In the genomic region with DNA sequence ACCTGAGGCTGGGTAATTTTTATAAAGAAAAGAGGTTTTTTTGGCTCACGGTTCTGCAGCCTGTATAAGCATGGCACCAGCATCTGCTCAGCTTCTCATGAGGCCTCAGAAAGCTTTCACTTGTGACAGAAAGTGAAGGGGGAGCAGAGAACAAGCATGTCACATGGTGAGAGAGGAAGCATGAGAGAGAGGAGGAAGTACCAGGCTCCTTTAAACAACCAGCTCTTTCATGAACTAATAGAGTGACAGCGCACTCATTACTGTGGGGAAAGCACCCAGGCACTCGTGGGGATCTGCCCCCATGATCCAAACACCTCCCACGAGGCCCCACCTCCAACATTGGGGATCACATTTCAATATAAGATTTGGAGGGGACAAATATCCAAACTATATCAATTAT, we compare ENCODE assay signal across 10 cellular contexts.
DNase-seq lines count a peak whose midpoint lies in the region; ATAC-seq, FAIRE-seq and TF ChIP-seq lines count a peak whose summit lies in the region.
"Had no signal": no experiment of that assay in that cellular context is flagged by ENCODE, and none has a peak within 500 bp of the region (broad histone marks: within the 10 kb centered on the region; RNA-seq: fewer than 3 reads in every experiment).

No MANE protein-coding gene starts in this region.

- no peak for FAIRE-seq in D721Med (lab: Jason Lieb, UNC)
- FAIRE-seq: A549 had no signal

- peak overlapping the region; percentile 34 for H3K4me3 Mint-ChIP-seq in activated CD8-positive, alpha-beta T cell treated with anti-CD3 and anti-CD28 coated beads for 36 hours
- peak overlapping the region in 7 of 8 donors; percentile 35 to 84 (median 71) for H3K4me3 Mint-ChIP-seq in naive B cell

- peaks cover 9% of the 10 kb centered on the region for H3K36me3 Mint-ChIP-seq in activated CD8-positive, alpha-beta T cell treated with anti-CD3 and anti-CD28 coated beads for 36 hours (ENCODE audit: low read depth)
- peaks cover 8 to 16% of the 10 kb centered on the region in 2 donors for H3K36me3 Mint-ChIP-seq in naive B cell

- intact Hi-C loops in activated CD8-positive, alpha-beta T cell treated with anti-CD3 and anti-CD28 coated beads for 36 hours (cut with micrococcal nuclease), result no loop called here

- DNase-seq in activated CD4-positive, CD25-positive, alpha-beta regulatory T cell (lab: John Stamatoyannopoulos, UW), result no peak
- DNase-seq in activated CD8-positive, alpha-beta T cell treated with anti-CD3 and anti-CD28 coated beads for 36 hours, result peak; percentile 48
- DNase-seq in naive B cell (peak; percentile 55), D721Med (ENCODE audit: insufficient read length, low spot score) (no peak), HCEC 1CT (no peak)

- H3K27me3 Mint-ChIP-seq in activated CD8-positive, alpha-beta T cell treated with anti-CD3 and anti-CD28 coated beads for 36 hours, result no peaks in the 10 kb centered on the region
- H3K27me3 Mint-ChIP-seq in naive B cell, result no peaks in the 10 kb centered on the region

- POLR2A ChIA-PET in activated CD8-positive, alpha-beta T cell treated with anti-CD3 and anti-CD28 coated beads for 36 hours (lab: Charles Lee), result no interaction called here

- H3K9me3 Mint-ChIP-seq in activated CD8-positive, alpha-beta T cell treated with anti-CD3 and anti-CD28 coated beads for 36 hours, result no peaks in the 10 kb centered on the region
- H3K9me3 Mint-ChIP-seq in naive B cell, result peaks cover 0 to 8% (median 1%) of the 10 kb centered on the region in 7 donors

- CTCF ChIA-PET in activated CD8-positive, alpha-beta T cell treated with anti-CD3 and anti-CD28 coated beads for 36 hours (lab: Charles Lee), result interaction anchor here (0.5 kb wide), 1 partner anchor 494 kb away, joined by 3 read pairs; no protein-coding TSS in a partner anchor

- peaks cover 22% of the 10 kb centered on the region for H3K4me1 Mint-ChIP-seq in activated CD8-positive, alpha-beta T cell treated with anti-CD3 and anti-CD28 coated beads for 36 hours (ENCODE audit: low read depth)
- peaks cover 16 to 27% (median 26%) of the 10 kb centered on the region in 3 donors for H3K4me1 Mint-ChIP-seq in naive B cell

- TF ChIP-seq CTCF in activated CD8-positive, alpha-beta T cell treated with anti-CD3 and anti-CD28 coated beads for 36 hours (IDR thresholded peaks at IDR 0.05), result no peak
- TF ChIP-seq CTCF in D721Med (IDR thresholded peaks at IDR 0.05; ENCODE audit: insufficient read depth, missing control alignments), result no peak

- peak; percentile 90 to 96 for ATAC-seq in activated CD4-positive, CD25-positive, alpha-beta regulatory T cell treated with anti-CD3 and anti-CD28 coated beads, Interleukin-2, amount 50 U/mL, for 24 hours
- peak; percentile 77 for ATAC-seq in HG03175 (IDR thresholded peaks at IDR 0.05; ENCODE audit: unreplicated experiment)
- ATAC-seq in activated CD8-positive, alpha-beta T cell treated with anti-CD3 and anti-CD28 coated beads for 36 hours, result peak; percentile 98
- ATAC-seq in naive B cell (ENCODE audit: low read depth in 2 of 2), result peak; percentile 100
- ATAC-seq in HG02642 (IDR thresholded peaks at IDR 0.05; ENCODE audit: poor library complexity, unreplicated experiment), result no peak
- ATAC-seq: Panc1 had no signal

- peak overlapping the region; percentile 58 for H3K27ac Mint-ChIP-seq in activated CD8-positive, alpha-beta T cell treated with anti-CD3 and anti-CD28 coated beads for 36 hours
- peak overlapping the region; percentile 77 to 95 (median 95) for H3K27ac Mint-ChIP-seq in naive B cell

Comparison
In these comparisons a context has a peak if more than half of its experiments do, and no peak if none do; other contexts are left out.
1. DNase-seq: peak in activated CD8-positive, alpha-beta T cell treated with anti-CD3 and anti-CD28 coated beads for 36 hours (single experiment) and naive B cell (single experiment); none in activated CD4-positive, CD25-positive, alpha-beta regulatory T cell (0 of 4), D721Med (single experiment) and HCEC 1CT (single experiment).